ENCODE assay signal across 18 cellular contexts in genomic region chr17:37505333-37505732, GRCh38. TPM values are rescaled to one million over a fixed set of nuclear protein-coding genes. Genes with fewer than 3 reads are reported as not detected.
A peak's percentile ranks its signal among the peaks of the same experiment; 100 is the strongest.
DNase-seq lines count a peak whose midpoint lies in the region; ATAC-seq and TF ChIP-seq lines count a peak whose summit lies in the region.
"Had no signal": no experiment of that assay in that cellular context is flagged by ENCODE, and none has a peak within 500 bp of the region (broad histone marks: within the 10 kb centered on the region; RNA-seq: fewer than 3 reads in every experiment).

No MANE protein-coding gene starts in this region.

- no peaks in the 10 kb centered on the region for H3K27me3 ChIP-seq in WERI-Rb-1 (ENCODE audit: insufficient read depth, low read depth, severe bottlenecking)
- H3K27me3 ChIP-seq: BE2C had no signal

- H3K4me3 ChIP-seq in WERI-Rb-1 (ENCODE audit: low read depth, low read length), result no peak overlapping the region

- no peak overlapping the region for H3K4me3 Mint-ChIP-seq in activated CD8-positive, alpha-beta memory T cell treated with anti-CD3 and anti-CD28 coated beads, Interleukin-2, amount 10 ng/mL, durations not matched to agents 7 days and 5 days
- no peak overlapping the region for H3K4me3 Mint-ChIP-seq in HFFc6
- H3K4me3 Mint-ChIP-seq in T-helper 2 cell treated with Interferon-gamma antibody and Interleukin-4, amounts not matched to agents 5 μg/mL and 100 μg/mL, for 36 hours, result no peak overlapping the region
- H3K4me3 Mint-ChIP-seq: CD4-positive, CD25-positive, alpha-beta regulatory T cell; IgD-negative memory B cell had no signal

- no peak overlapping the region for H3K27ac ChIP-seq in WERI-Rb-1

- no peaks in the 10 kb centered on the region; the same call in 1 of the 2 replicates for H3K36me3 ChIP-seq in WERI-Rb-1
- H3K36me3 ChIP-seq: BE2C had no signal

- H3K9me3 ChIP-seq in WERI-Rb-1 (ENCODE audit: severe bottlenecking), result no peaks in the 10 kb centered on the region
- H3K9me3 ChIP-seq: BE2C had no signal

- no peak overlapping the region for H3K27ac Mint-ChIP-seq in activated CD8-positive, alpha-beta memory T cell treated with anti-CD3 and anti-CD28 coated beads, Interleukin-2, amount 10 ng/mL, durations not matched to agents 7 days and 5 days
- H3K27ac Mint-ChIP-seq in HFFc6, result peak overlapping the region; percentile 31
- peak overlapping the region; percentile 20 for H3K27ac Mint-ChIP-seq in T-helper 2 cell treated with Interferon-gamma antibody and Interleukin-4, amounts not matched to agents 5 μg/mL and 100 μg/mL, for 36 hours
- H3K27ac Mint-ChIP-seq: CD4-positive, CD25-positive, alpha-beta regulatory T cell; IgD-negative memory B cell had no signal

- H3K36me3 Mint-ChIP-seq in activated CD8-positive, alpha-beta memory T cell treated with anti-CD3 and anti-CD28 coated beads, Interleukin-2, amount 10 ng/mL, durations not matched to agents 7 days and 5 days, result peaks cover 2% of the 10 kb centered on the region
- H3K36me3 Mint-ChIP-seq in HFFc6 (ENCODE audit: low read depth), result peaks cover 47% of the 10 kb centered on the region
- H3K36me3 Mint-ChIP-seq in T-helper 2 cell treated with Interferon-gamma antibody and Interleukin-4, amounts not matched to agents 5 μg/mL and 100 μg/mL, for 36 hours (ENCODE audit: low read depth), result no peaks in the 10 kb centered on the region
- H3K36me3 Mint-ChIP-seq: CD4-positive, CD25-positive, alpha-beta regulatory T cell; CD8-positive, alpha-beta memory T cell had no signal

- no peaks in the 10 kb centered on the region for H3K9me3 Mint-ChIP-seq in activated CD8-positive, alpha-beta memory T cell treated with anti-CD3 and anti-CD28 coated beads, Interleukin-2, amount 10 ng/mL, durations not matched to agents 7 days and 5 days (ENCODE audit: low read depth)
- no peaks in the 10 kb centered on the region for H3K9me3 Mint-ChIP-seq in HFFc6
- no peaks in the 10 kb centered on the region for H3K9me3 Mint-ChIP-seq in T-helper 2 cell treated with Interferon-gamma antibody and Interleukin-4, amounts not matched to agents 5 μg/mL and 100 μg/mL, for 36 hours
- H3K9me3 Mint-ChIP-seq: CD4-positive, CD25-positive, alpha-beta regulatory T cell; CD8-positive, alpha-beta memory T cell; IgD-negative memory B cell had no signal

- no peak for DNase-seq in activated CD8-positive, alpha-beta memory T cell treated with anti-CD3 and anti-CD28 coated beads, Interleukin-2, amount 10 ng/mL, durations not matched to agents 7 days and 5 days
- no peak for DNase-seq in activated CD8-positive, alpha-beta memory T cell treated with anti-CD3 and anti-CD28 coated beads, Interleukin-2, amount 50 U/mL, for 48 hours
- DNase-seq in HFFc6 (no peak), WERI-Rb-1 (no peak)
- DNase-seq in T-helper 2 cell treated with Interferon-gamma antibody and Interleukin-4, amounts not matched to agents 5 μg/mL and 100 μg/mL, for 36 hours (ENCODE audit: low spot score), result no peak
- DNase-seq: ACHN; BE2C; C1 segment of cervical spinal cord; CD4-positive, CD25-positive, alpha-beta regulatory T cell; CD8-positive, alpha-beta memory T cell; COR-L47; DMS 273 treated with DMSO at 0.1 percent for 48 hours; DMS53; GOT3; H7 had no signal

- peaks cover 17% of the 10 kb centered on the region for H3K4me1 Mint-ChIP-seq in activated CD8-positive, alpha-beta memory T cell treated with anti-CD3 and anti-CD28 coated beads, Interleukin-2, amount 10 ng/mL, durations not matched to agents 7 days and 5 days
- H3K4me1 Mint-ChIP-seq in HFFc6 (ENCODE audit: low read depth), result peaks cover 25% of the 10 kb centered on the region
- H3K4me1 Mint-ChIP-seq in T-helper 2 cell treated with Interferon-gamma antibody and Interleukin-4, amounts not matched to agents 5 μg/mL and 100 μg/mL, for 36 hours (ENCODE audit: low read depth), result peaks cover 6% of the 10 kb centered on the region

- TF ChIP-seq CTCF in HFFc6 (IDR thresholded peaks at IDR 0.05) (no peak), WERI-Rb-1 (IDR thresholded peaks at IDR 0.05; ENCODE audit: low read depth, low read length) (no peak)

- CTCF ChIA-PET in activated CD8-positive, alpha-beta memory T cell treated with anti-CD3 and anti-CD28 coated beads, Interleukin-2, amount 10 ng/mL, durations not matched to agents 7 days and 5 days (lab: Charles Lee), result interaction anchor here (1.3 to 1.6 kb wide), 2 partner anchors 14 to 132 kb away, joined by 4 read pairs; no protein-coding TSS in a partner anchor

- peak; percentile 57 for ATAC-seq in activated CD8-positive, alpha-beta memory T cell treated with anti-CD3 and anti-CD28 coated beads, Interleukin-2, amount 10 ng/mL, durations not matched to agents 7 days and 5 days
- no peak for ATAC-seq in GM19467 (IDR thresholded peaks at IDR 0.05; ENCODE audit: unreplicated experiment)
- ATAC-seq: HCT116 had no signal

- H3K27me3 Mint-ChIP-seq in activated CD8-positive, alpha-beta memory T cell treated with anti-CD3 and anti-CD28 coated beads, Interleukin-2, amount 10 ng/mL, durations not matched to agents 7 days and 5 days, result no peaks in the 10 kb centered on the region
- H3K27me3 Mint-ChIP-seq in HFFc6 (ENCODE audit: insufficient read depth), result peaks cover 1% of the 10 kb centered on the region; the same call in 1 of the 2 replicates
- no peaks in the 10 kb centered on the region for H3K27me3 Mint-ChIP-seq in T-helper 2 cell treated with Interferon-gamma antibody and Interleukin-4, amounts not matched to agents 5 μg/mL and 100 μg/mL, for 36 hours (ENCODE audit: low read depth)
- H3K27me3 Mint-ChIP-seq: CD4-positive, CD25-positive, alpha-beta regulatory T cell; CD8-positive, alpha-beta memory T cell; IgD-negative memory B cell had no signal

RNA-seq across cellular contexts. Expression of gene DUSP14, which starts 15.6 kb away (rescaled TPM):
- total RNA-seq in activated CD8-positive, alpha-beta memory T cell treated with anti-CD3 and anti-CD28 coated beads, Interleukin-2, amount 10 ng/mL, durations not matched to agents 7 days and 5 days, result 10 to 100 TPM; 11.4 to 16.9 TPM
- 100 to 1,000 TPM in 2 of 6 experiments, 10 to 100 TPM in 4; 80.7 to 114 (median 97.4) TPM for total RNA-seq in HFFc6 (2021; fragmentation: NEBNext Ultra II Directional; extraction: Animal tissue kit (Norgen Biotek cat#: 25700))

Comparison
In these comparisons a context has a peak if more than half of its experiments do, and no peak if none do; other contexts are left out.
1. RNA of gene DUSP14, which starts 15.6 kb away (total RNA-seq): 80.7 to 114 TPM in HFFc6; 11.4 to 16.9 TPM in activated CD8-positive, alpha-beta memory T cell treated with anti-CD3 and anti-CD28 coated beads, Interleukin-2, amount 10 ng/mL, durations not matched to agents 7 days and 5 days; every median in the first group is over 4 times any median in the second.